Comparison of ENCODE assay signal across 15 cellular contexts in the genomic region with DNA sequence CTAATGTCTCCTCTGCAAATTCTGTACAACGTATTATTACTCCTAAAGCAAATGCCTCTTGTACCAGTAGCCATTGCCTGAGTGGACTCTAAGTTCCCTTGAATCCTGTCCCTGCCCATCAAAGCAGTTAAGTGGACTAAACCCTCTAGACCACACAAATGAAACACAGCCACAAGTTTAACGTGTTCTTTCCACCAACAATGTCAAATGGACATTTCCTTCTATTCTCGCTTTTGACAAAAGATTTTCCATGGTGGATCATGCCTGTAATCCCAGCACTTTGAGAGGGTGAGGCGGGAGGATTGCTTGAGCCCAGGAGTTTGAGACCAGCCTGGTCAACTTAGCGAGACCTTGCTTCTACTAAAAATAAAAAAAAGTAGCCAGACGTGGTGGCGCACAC. TPM values are rescaled to one million over a fixed set of nuclear protein-coding genes. Genes with fewer than 3 reads are reported as not detected.
A peak's percentile ranks its signal among the peaks of the same experiment; 100 is the strongest.
DNase-seq lines count a peak whose midpoint lies in the region; ATAC-seq and TF ChIP-seq lines count a peak whose summit lies in the region.
"Had no signal": no experiment of that assay in that cellular context is flagged by ENCODE, and none has a peak within 500 bp of the region (broad histone marks: within the 10 kb centered on the region; RNA-seq: fewer than 3 reads in every experiment).

No MANE protein-coding gene starts in this region.

- H3K36me3 ChIP-seq in GM23338 (ENCODE audit: insufficient read depth) (no peaks in the 10 kb centered on the region), mucosa of rectum (ENCODE audit: control insufficient read depth in 2 of 2, insufficient read depth in 2 of 2, low read length in 2 of 2) (peaks cover 0 to 10% of the 10 kb centered on the region in 2 donors), adrenal gland (replicated peaks in 1 of 2) (no peaks in the 10 kb centered on the region), body of pancreas (replicated peaks in 1 of 2; ENCODE audit: insufficient read depth in 1 of 2, low read depth in 2 of 2) (no peaks in the 10 kb centered on the region)

- H2AFZ ChIP-seq in GM23338, result no peak overlapping the region

- peak overlapping the region in 5 of 7 donors; percentile 33 to 91 (median 77) for H3K27ac Mint-ChIP-seq in CD14-positive monocyte
- H3K27ac Mint-ChIP-seq in GM23338, result no peak overlapping the region
- peak overlapping the region; percentile 87 for H3K27ac Mint-ChIP-seq in activated T-helper 17 cell treated with anti-CD3 and anti-CD28 coated beads, Interleukin-2, amount 50 U/mL, for 72 hours

- H3K36me3 Mint-ChIP-seq in CD14-positive monocyte (peaks cover 32 to 36% of the 10 kb centered on the region in 2 donors), GM23338 (ENCODE audit: low read depth) (peaks cover 3% of the 10 kb centered on the region; the same call in 2 of the 3 replicates)
- peaks cover 40% of the 10 kb centered on the region for H3K36me3 Mint-ChIP-seq in activated T-helper 17 cell treated with anti-CD3 and anti-CD28 coated beads, Interleukin-2, amount 50 U/mL, for 72 hours (ENCODE audit: low read depth)

- no peak overlapping the region for H3K4me3 Mint-ChIP-seq in CD14-positive monocyte
- no peak overlapping the region for H3K4me3 Mint-ChIP-seq in GM23338
- peak overlapping the region; percentile 99 for H3K4me3 Mint-ChIP-seq in activated T-helper 17 cell treated with anti-CD3 and anti-CD28 coated beads, Interleukin-2, amount 50 U/mL, for 72 hours
- H3K4me3 Mint-ChIP-seq: neural crest cell had no signal

- whole genome bisulfite sequencing in adrenal gland, 4 donors, result 86 to 93% (median 91%) methylated on average over 7 of the region's 7 CpGs
- 86 to 91% methylated on average over 7 of the region's 7 CpGs for WGBS in body of pancreas, 2 donors

- H3K27me3 ChIP-seq in GM23338 (ENCODE audit: insufficient read depth) (no peaks in the 10 kb centered on the region), mucosa of rectum (ENCODE audit: control insufficient read depth in 2 of 2, insufficient read depth in 2 of 2, low read length in 2 of 2) (no peaks in the 10 kb centered on the region), adrenal gland (no peaks in the 10 kb centered on the region), body of pancreas (no peaks in the 10 kb centered on the region)
- H3K27me3 ChIP-seq: foreskin keratinocyte had no signal

- H3K79me2 ChIP-seq in GM23338 (replicated peaks; ENCODE audit: insufficient read depth), result peaks cover 99% of the 10 kb centered on the region

- H3K4me1 ChIP-seq in GM23338 (ENCODE audit: insufficient read depth) (peaks cover 46% of the 10 kb centered on the region), mucosa of rectum (ENCODE audit: control insufficient read depth in 2 of 2, insufficient read depth in 2 of 2, low read length in 2 of 2) (peaks cover 59 to 69% of the 10 kb centered on the region in 2 donors), adrenal gland (replicated peaks in 1 of 2) (peaks cover 0 to 10% of the 10 kb centered on the region in 2 donors), body of pancreas (peaks cover 87% of the 10 kb centered on the region)

- H3K9ac ChIP-seq in mucosa of rectum (ENCODE audit: low read depth in 1 of 2, low read length in 2 of 2), result no peak overlapping the region

- TF ChIP-seq POLR2A in adrenal gland (IDR thresholded peaks at IDR 0.05) (no peak), body of pancreas (IDR thresholded peaks at IDR 0.05) (no peak)

- ATAC-seq in GM23338 (no peak), HG03196 (IDR thresholded peaks at IDR 0.05; ENCODE audit: unreplicated experiment) (no peak), body of pancreas (no peak)
- ATAC-seq in activated T-helper 17 cell treated with anti-CD3 and anti-CD28 coated beads, Interleukin-2, amount 50 U/mL, for 72 hours (replicated peaks), result no peak
- ATAC-seq: foreskin keratinocyte had no signal

- no peak for TF ChIP-seq CTCF in CD14-positive monocyte (IDR thresholded peaks at IDR 0.05)
- no peak for TF ChIP-seq CTCF in GM23338 (conservative IDR thresholded peaks at IDR 0.05; ENCODE audit: low read depth in 2 of 2)
- no peak for TF ChIP-seq CTCF in adrenal gland (IDR thresholded peaks at IDR 0.05)
- no peak for TF ChIP-seq CTCF in body of pancreas (IDR thresholded peaks at IDR 0.05)

- no peak for DNase-seq in CD14-positive monocyte (ENCODE audit: low spot score)
- no peak for DNase-seq in GM23338 (ENCODE audit: low spot score)
- DNase-seq in hippocampal formation (lab: John Stamatoyannopoulos, UW), result no peak
- no peak for DNase-seq in adrenal gland
- DNase-seq in body of pancreas, result no peak
- DNase-seq: DMS79, foreskin keratinocyte, Karpas-422, NCI-H1436, NCI-H2227 treated with DMSO at 0.1 percent for 48 hours, SHP77 treated with DMSO at 0.1 percent for 48 hours had no signal

- no peak overlapping the region for H3K4me3 ChIP-seq in GM23338
- peak overlapping the region in 1 of 2 donors; percentile 51 for H3K4me3 ChIP-seq in mucosa of rectum (ENCODE audit: low read length in 2 of 2)
- no peak overlapping the region for H3K4me3 ChIP-seq in adrenal gland
- H3K4me3 ChIP-seq in body of pancreas, result no peak overlapping the region

- intact Hi-C loops in CD14-positive monocyte (cut with micrococcal nuclease) (no loop called here), adrenal gland (cut with DNase I) (no loop called here), body of pancreas (cut with DNase I) (no loop called here)

- peaks cover 2% of the 10 kb centered on the region; the same call in 1 of the 2 replicates for H3F3A ChIP-seq in GM23338 (replicated peaks; ENCODE audit: low read depth)

- H3K4me1 Mint-ChIP-seq in CD14-positive monocyte (peaks cover 91% of the 10 kb centered on the region), GM23338 (peaks cover 50% of the 10 kb centered on the region)
- H3K4me1 Mint-ChIP-seq in activated T-helper 17 cell treated with anti-CD3 and anti-CD28 coated beads, Interleukin-2, amount 50 U/mL, for 72 hours, result peaks cover 68% of the 10 kb centered on the region

- H3K9me3 Mint-ChIP-seq in CD14-positive monocyte, result no peaks in the 10 kb centered on the region
- H3K9me3 Mint-ChIP-seq in GM23338, result no peaks in the 10 kb centered on the region
- no peaks in the 10 kb centered on the region for H3K9me3 Mint-ChIP-seq in activated T-helper 17 cell treated with anti-CD3 and anti-CD28 coated beads, Interleukin-2, amount 50 U/mL, for 72 hours
- H3K9me3 Mint-ChIP-seq: neural crest cell had no signal

- H3K9me3 ChIP-seq in mucosa of rectum (ENCODE audit: control insufficient read depth in 2 of 2, low read length in 2 of 2) (no peaks in the 10 kb centered on the region), adrenal gland (replicated peaks in 1 of 3) (no peaks in the 10 kb centered on the region), body of pancreas (no peaks in the 10 kb centered on the region)

- H3K27me3 Mint-ChIP-seq in CD14-positive monocyte (ENCODE audit: low read depth in 3 of 3) (peaks cover 0 to 1% (median 0%) of the 10 kb centered on the region in 3 donors), GM23338 (ENCODE audit: insufficient read depth, low read depth, poor library complexity) (peaks cover 12% of the 10 kb centered on the region)
- no peaks in the 10 kb centered on the region for H3K27me3 Mint-ChIP-seq in activated T-helper 17 cell treated with anti-CD3 and anti-CD28 coated beads, Interleukin-2, amount 50 U/mL, for 72 hours

- no peaks in the 10 kb centered on the region for H3K9me2 ChIP-seq in GM23338 (ENCODE audit: insufficient read depth)

- H3K27ac ChIP-seq in GM23338 (ENCODE audit: low read depth) (0 out of 2 replicates have a peak overlapping the region, but pooled peaks have one; percentile 32), mucosa of rectum (ENCODE audit: low read depth in 2 of 2, low read length in 2 of 2) (peak overlapping the region; percentile 80 to 81), adrenal gland (no peak overlapping the region), body of pancreas (peak overlapping the region in 1 of 4 donors; percentile 72)
- H3K27ac ChIP-seq: foreskin keratinocyte had no signal

- H3K4me2 ChIP-seq in GM23338, result no peak overlapping the region

- peaks cover 10% of the 10 kb centered on the region for H4K20me1 ChIP-seq in GM23338 (replicated peaks; ENCODE audit: insufficient read depth)

TF ChIP-seq in GM23338, 12 proteins besides CTCF, POLR2A, EP300 and RAD21:
- no peak for TF ChIP-seq CREB1 (CRISPR knock-in tag; IDR thresholded peaks at IDR 0.05; ENCODE audit: low read depth)
- no peak for TF ChIP-seq STAT1 (IDR thresholded peaks at IDR 0.05; ENCODE audit: unreplicated experiment)
- TF ChIP-seq, protein P1, sequence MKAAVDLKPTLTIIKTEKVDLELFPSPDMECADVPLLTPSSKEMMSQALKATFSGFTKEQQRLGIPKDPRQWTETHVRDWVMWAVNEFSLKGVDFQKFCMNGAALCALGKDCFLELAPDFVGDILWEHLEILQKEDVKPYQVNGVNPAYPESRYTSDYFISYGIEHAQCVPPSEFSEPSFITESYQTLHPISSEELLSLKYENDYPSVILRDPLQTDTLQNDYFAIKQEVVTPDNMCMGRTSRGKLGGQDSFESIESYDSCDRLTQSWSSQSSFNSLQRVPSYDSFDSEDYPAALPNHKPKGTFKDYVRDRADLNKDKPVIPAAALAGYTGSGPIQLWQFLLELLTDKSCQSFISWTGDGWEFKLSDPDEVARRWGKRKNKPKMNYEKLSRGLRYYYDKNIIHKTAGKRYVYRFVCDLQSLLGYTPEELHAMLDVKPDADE (IDR thresholded peaks at IDR 0.05), result no peak
- TF ChIP-seq EZH2 (IDR thresholded peaks at IDR 0.05; ENCODE audit: low read depth, unreplicated experiment), result no peak

RNA-seq across cellular contexts. Expression of a gene that starts 15.9 kb away (rescaled TPM):
- polyA plus RNA-seq in CD14-positive monocyte (10 to 100 TPM; 11.6 to 12.3 TPM), GM23338 (2016; fragmentation: Nextera tagmentation; extraction: Ambion mirVana) (20.8 and 23.6 TPM in 2 replicates), adrenal gland (1 to 10 TPM; 1.5 to 6.5 (median 2.7) TPM)
- total RNA-seq in GM23338 (2014; rRNA removed; shearing (Covaris generic)), result 42.1 and 60.7 TPM in 2 replicates
- 100 to 1,000 TPM; 143 to 172 TPM for total RNA-seq in activated T-helper 17 cell treated with anti-CD3 and anti-CD28 coated beads, Interleukin-2, amount 50 U/mL, for 72 hours
- total RNA-seq in adrenal gland (1 to 10 TPM; 2.2 to 6.2 (median 3.9) TPM), body of pancreas (10 to 100 TPM; 36.3 to 57.4 TPM)

Comparison
In these comparisons a context has a peak if more than half of its experiments do, and no peak if none do; other contexts are left out.
1. H3K27ac ChIP-seq: peak in GM23338 (single experiment) and mucosa of rectum (2 of 2); none in adrenal gland (0 of 5).